ENCODE assay signal across 2 cellular contexts in genomic region chr1:23567996-23568607, GRCh38.
A peak's percentile ranks its signal among the peaks of the same experiment; 100 is the strongest.
TF ChIP-seq lines count a peak whose summit lies in the region.

No MANE protein-coding gene starts in this region.

TF ChIP-seq in A549, 52 proteins besides CTCF, POLR2A, EP300 and RAD21:
- no peak for TF ChIP-seq TP53 (CRISPR knock-in tag; IDR thresholded peaks at IDR 0.05)
- TF ChIP-seq JUN (IDR thresholded peaks at IDR 0.05), result no peak
- no peak for TF ChIP-seq TFCP2L1 (CRISPR knock-in tag; IDR thresholded peaks at IDR 0.05)
- TF ChIP-seq SREBF2 (IDR thresholded peaks at IDR 0.05), result no peak
- TF ChIP-seq FOXS1 (CRISPR knock-in tag; IDR thresholded peaks at IDR 0.05), result no peak
- TF ChIP-seq CBX2 (IDR thresholded peaks at IDR 0.05; ENCODE audit: borderline replicate concordance, low read depth), result no peak
- TF ChIP-seq JUNB (IDR thresholded peaks at IDR 0.05), result no peak
- TF ChIP-seq SMC3 (IDR thresholded peaks at IDR 0.05), result no peak
- TF ChIP-seq CHD4 (IDR thresholded peaks at IDR 0.05; ENCODE audit: borderline replicate concordance), result no peak
- no peak for TF ChIP-seq FOSL2 (IDR thresholded peaks at IDR 0.05)
- no peak for TF ChIP-seq FOSL2 (CRISPR knock-in tag; IDR thresholded peaks at IDR 0.05)
- TF ChIP-seq POLR2AphosphoS2 (conservative IDR thresholded peaks at IDR 0.05; ENCODE audit: low read length), result no peak
- TF ChIP-seq ZSCAN20 (CRISPR knock-in tag; IDR thresholded peaks at IDR 0.05), result no peak
- TF ChIP-seq ESRRA (IDR thresholded peaks at IDR 0.05; ENCODE audit: borderline replicate concordance, low read length), result no peak
- TF ChIP-seq CEBPB (IDR thresholded peaks at IDR 0.05), result no peak
- TF ChIP-seq USF2 (IDR thresholded peaks at IDR 0.05), result no peak
- TF ChIP-seq HDAC2 (IDR thresholded peaks at IDR 0.05), result no peak
- no peak for TF ChIP-seq RCOR1 (IDR thresholded peaks at IDR 0.05; ENCODE audit: low read depth, low read length)

TF ChIP-seq in H1, 55 proteins besides CTCF, POLR2A, EP300 and RAD21:
- TF ChIP-seq KDM1A (IDR thresholded peaks at IDR 0.05; ENCODE audit: borderline replicate concordance, low read length) (no peak), SUZ12 (IDR thresholded peaks at IDR 0.05; ENCODE audit: low read length) (no peak), KDM4A (IDR thresholded peaks at IDR 0.05; ENCODE audit: low read depth, low read length, severe bottlenecking) (peak; percentile 31), ATF3 (IDR thresholded peaks at IDR 0.05; ENCODE audit: insufficient read depth, low read depth, low read length) (no peak), JUND (IDR thresholded peaks at IDR 0.05; ENCODE audit: low read length) (no peak), HDAC2 (IDR thresholded peaks at IDR 0.05; ENCODE audit: borderline replicate concordance in 1 of 2, low read depth in 2 of 2, low read length in 2 of 2) (0 out of 4 replicates have a peak, but pooled peaks of 1 of the 2 experiments have one; percentile 24), CREB1 (IDR thresholded peaks at IDR 0.05) (no peak)
